ENCODE assay signal across 17 cellular contexts in genomic region chr5:91787718-91788117, GRCh38.
DNase-seq lines count a peak whose midpoint lies in the region; ATAC-seq and TF ChIP-seq lines count a peak whose summit lies in the region.
"Had no signal": no experiment of that assay in that cellular context is flagged by ENCODE, and none has a peak within 500 bp of the region (broad histone marks: within the 10 kb centered on the region; RNA-seq: fewer than 3 reads in every experiment).

No MANE protein-coding gene starts in this region.

- 6 to 8% methylated on average over 1 of the region's 1 CpG for WGBS in transverse colon (ENCODE audit: low coverage in 1 of 2), 2 donors

- BruUV-seq in Panc1 (replicated peaks; lab: Mats Ljungman, UMichigan): no TSS peak

- in situ Hi-C loops in Panc1 (cut with HindIII; ENCODE audit: low pct_unique_long_range_greater_than_20kb, low sequenced_read_pairs) (no loop called here), transverse colon (cut with MboI; ENCODE audit: low pct_ligation_motif_present in 1 of 4, low pct_unique_long_range_greater_than_20kb in 1 of 4, low sequenced_read_pairs in 3 of 4) (no loop called here)

- H3K4me3 ChIP-seq in Panc1 (ENCODE audit: low read depth in 2 of 2, low read length in 2 of 2) (no peak overlapping the region), transverse colon (no peak overlapping the region)

- CTCF ChIA-PET in Panc1 (lab: Charles Lee): no interaction called here

- no peak for TF ChIP-seq CTCF in Panc1 (IDR thresholded peaks at IDR 0.05)
- no peak for TF ChIP-seq CTCF in transverse colon (IDR thresholded peaks at IDR 0.05)

- peak; percentile 43 for DNase-seq in SIG-M5 treated with dmso at 0.1 percent for 504 hours (lab: John Stamatoyannopoulos, UW; ENCODE audit: unreplicated experiment)
- no peak for DNase-seq in SIG-M5 (lab: John Stamatoyannopoulos, UW)
- DNase-seq in Panc1 (ENCODE audit: low read depth, low spot score): no peak
- DNase-seq in dedifferentiated amniotic fluid mesenchymal stem cell (ENCODE audit: extremely low spot score): peak; percentile 42
- no peak for DNase-seq in NCI-H526 (lab: John Stamatoyannopoulos, UW)
- no peak for DNase-seq in T-helper 2 cell
- no peak for DNase-seq in NCI-H748 (lab: John Stamatoyannopoulos, UW; ENCODE audit: unreplicated experiment)
- DNase-seq in transverse colon: no peak
- DNase-seq: activated CD4-positive, alpha-beta T cell treated with anti-CD3 and anti-CD28 coated beads for 36 hours; caudate nucleus; DMS153; effector memory CD4-positive, alpha-beta T cell; NCI-H1092 treated with DMSO at 0.1 percent for 48 hours; NCI-H524; nephron progenitor cell; small intestine; stimulated activated CD8-positive, alpha-beta memory T cell treated with anti-CD3 and anti-CD28 coated beads, Interleukin-4, amount 100 ng/mL, for 48 hours had no signal

- TF ChIP-seq POLR2A in transverse colon (IDR thresholded peaks at IDR 0.05): no peak

- H3K9me3 ChIP-seq in Panc1 (ENCODE audit: control insufficient read depth, insufficient read depth, low read depth, low read length) (peaks cover 8% of the 10 kb centered on the region; the same call in 1 of the 2 replicates), transverse colon (peaks cover 0 to 3% of the 10 kb centered on the region in 2 donors)

- H3K27ac ChIP-seq in Panc1 (ENCODE audit: low read length) (no peak overlapping the region; the same call in 1 of the 2 replicates), transverse colon (no peak overlapping the region)

- ATAC-seq in Panc1: peak; percentile 86
- ATAC-seq: activated CD4-positive, alpha-beta T cell treated with anti-CD3 and anti-CD28 coated beads for 36 hours had no signal

- H3K4me1 ChIP-seq in Panc1 (ENCODE audit: control insufficient read depth, insufficient read depth, low read length) (no peaks in the 10 kb centered on the region), transverse colon (no peaks in the 10 kb centered on the region)

- no peak for TF ChIP-seq EP300 in transverse colon (IDR thresholded peaks at IDR 0.05; ENCODE audit: low read depth)

- POLR2A ChIA-PET in Panc1 (lab: Charles Lee): no interaction called here

- H3K27me3 ChIP-seq in Panc1 (ENCODE audit: control insufficient read depth, insufficient read depth, low read length) (no peaks in the 10 kb centered on the region), transverse colon (no peaks in the 10 kb centered on the region)

- intact Hi-C loops in Panc1 (cut with micrococcal nuclease; ENCODE audit: unreplicated experiment): no loop called here
- intact Hi-C loops in transverse colon (cut with DNase I; ENCODE audit: low total_unique reads): no loop called here

- H3K36me3 ChIP-seq in Panc1 (ENCODE audit: control insufficient read depth, insufficient read depth, low read length) (no peaks in the 10 kb centered on the region), transverse colon (no peaks in the 10 kb centered on the region)

Comparison
In these comparisons a context has a peak if more than half of its experiments do, and no peak if none do; other contexts are left out.
1. DNase-seq: peak in SIG-M5 treated with dmso at 0.1 percent for 504 hours (single experiment) and dedifferentiated amniotic fluid mesenchymal stem cell (single experiment); none in SIG-M5 (single experiment), Panc1 (single experiment), NCI-H526 (0 of 2), T-helper 2 cell (0 of 5), NCI-H748 (single experiment) and transverse colon (single experiment).